Comparison of ENCODE assay signal across 14 cellular contexts in the genomic region with DNA sequence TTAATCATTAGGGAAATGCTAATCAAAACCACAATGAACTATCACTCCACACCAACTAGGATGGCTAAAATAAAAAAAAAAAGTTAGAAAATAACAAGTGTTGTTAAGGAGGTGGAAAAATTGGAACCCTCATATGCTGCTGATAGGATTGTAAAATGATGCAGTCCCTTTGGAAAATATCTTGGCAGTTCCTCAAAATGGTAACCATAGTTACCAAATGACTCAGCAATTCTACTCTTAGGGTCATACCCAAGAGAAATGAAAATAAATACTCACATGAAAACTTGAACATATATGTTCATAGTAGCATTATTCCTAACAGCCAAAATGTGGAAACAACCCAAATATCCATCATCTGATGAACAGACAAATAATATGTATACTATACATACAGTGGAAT. TPM values are rescaled to one million over a fixed set of nuclear protein-coding genes. Genes with fewer than 3 reads are reported as not detected.
A peak's percentile ranks its signal among the peaks of the same experiment; 100 is the strongest.
DNase-seq lines count a peak whose midpoint lies in the region; ATAC-seq and TF ChIP-seq lines count a peak whose summit lies in the region.
"Had no signal": no experiment of that assay in that cellular context is flagged by ENCODE, and none has a peak within 500 bp of the region (broad histone marks: within the 10 kb centered on the region; RNA-seq: fewer than 3 reads in every experiment).

No MANE protein-coding gene starts in this region.

- no peaks in the 10 kb centered on the region for H3K9me3 ChIP-seq in breast epithelium
- H3K9me3 ChIP-seq in aorta (ENCODE audit: control insufficient read depth, low read length): no peaks in the 10 kb centered on the region
- H3K9me3 ChIP-seq in sigmoid colon: peaks cover 0 to 5% (median 0%) of the 10 kb centered on the region in 4 donors

- H3K4me3 Mint-ChIP-seq in MCF 10A (ENCODE audit: unreplicated experiment): no peak overlapping the region
- no peak overlapping the region for H3K4me3 Mint-ChIP-seq in activated CD4-positive, alpha-beta memory T cell treated with anti-CD3 and anti-CD28 coated beads, Interleukin-2, amount 10 ng/mL, durations not matched to agents 7 days and 5 days
- H3K4me3 Mint-ChIP-seq: naive B cell had no signal

- POLR2A ChIA-PET in MCF 10A (lab: Yijun Ruan, JAX): no interaction called here
- POLR2A ChIA-PET in activated CD4-positive, alpha-beta memory T cell treated with anti-CD3 and anti-CD28 coated beads, Interleukin-2, amount 10 ng/mL, durations not matched to agents 7 days and 5 days (lab: Charles Lee): no interaction called here

- H3K27me3 ChIP-seq in breast epithelium (no peaks in the 10 kb centered on the region), aorta (ENCODE audit: control insufficient read depth in 1 of 2, insufficient read depth in 2 of 2, low read length in 1 of 2) (no peaks in the 10 kb centered on the region), sigmoid colon (no peaks in the 10 kb centered on the region)
- H3K27me3 ChIP-seq: heart right ventricle, tibial nerve had no signal

- H3K27me3 Mint-ChIP-seq in MCF 10A (ENCODE audit: insufficient read depth, unreplicated experiment): no peaks in the 10 kb centered on the region
- H3K27me3 Mint-ChIP-seq in activated CD4-positive, alpha-beta memory T cell treated with anti-CD3 and anti-CD28 coated beads, Interleukin-2, amount 10 ng/mL, durations not matched to agents 7 days and 5 days: peaks cover 7% of the 10 kb centered on the region

- H3K36me3 ChIP-seq in breast epithelium (no peaks in the 10 kb centered on the region), aorta (ENCODE audit: control insufficient read depth in 1 of 2, insufficient read depth in 2 of 2, low read length in 1 of 2) (no peaks in the 10 kb centered on the region), sigmoid colon (no peaks in the 10 kb centered on the region)
- H3K36me3 ChIP-seq: heart right ventricle, tibial nerve had no signal

- no peak overlapping the region for H3K27ac Mint-ChIP-seq in MCF 10A (ENCODE audit: low read depth, unreplicated experiment)
- no peak overlapping the region for H3K27ac Mint-ChIP-seq in activated CD4-positive, alpha-beta memory T cell treated with anti-CD3 and anti-CD28 coated beads, Interleukin-2, amount 10 ng/mL, durations not matched to agents 7 days and 5 days
- H3K27ac Mint-ChIP-seq: naive B cell had no signal

- TF ChIP-seq EP300 in sigmoid colon (IDR thresholded peaks at IDR 0.05): no peak

- H3K36me3 Mint-ChIP-seq in MCF 10A (ENCODE audit: insufficient read depth, unreplicated experiment): no peaks in the 10 kb centered on the region
- no peaks in the 10 kb centered on the region for H3K36me3 Mint-ChIP-seq in activated CD4-positive, alpha-beta memory T cell treated with anti-CD3 and anti-CD28 coated beads, Interleukin-2, amount 10 ng/mL, durations not matched to agents 7 days and 5 days (ENCODE audit: low read depth)

- no peaks in the 10 kb centered on the region for H3K9me3 Mint-ChIP-seq in MCF 10A (ENCODE audit: unreplicated experiment)
- H3K9me3 Mint-ChIP-seq in activated CD4-positive, alpha-beta memory T cell treated with anti-CD3 and anti-CD28 coated beads, Interleukin-2, amount 10 ng/mL, durations not matched to agents 7 days and 5 days: peaks cover 5% of the 10 kb centered on the region

- H3K4me3 ChIP-seq in breast epithelium (no peak overlapping the region), epithelial cell of proximal tubule (ENCODE audit: low read depth, low read length) (no peak overlapping the region), aorta (ENCODE audit: low read length in 2 of 2) (no peak overlapping the region), sigmoid colon (no peak overlapping the region)
- H3K4me3 ChIP-seq: heart right ventricle, tibial nerve had no signal

- no peak for TF ChIP-seq POLR2A in breast epithelium (IDR thresholded peaks at IDR 0.05)
- TF ChIP-seq POLR2A in sigmoid colon (IDR thresholded peaks at IDR 0.05): no peak

- no peaks in the 10 kb centered on the region for H3K4me1 Mint-ChIP-seq in MCF 10A (ENCODE audit: insufficient read depth, unreplicated experiment)
- no peaks in the 10 kb centered on the region for H3K4me1 Mint-ChIP-seq in activated CD4-positive, alpha-beta memory T cell treated with anti-CD3 and anti-CD28 coated beads, Interleukin-2, amount 10 ng/mL, durations not matched to agents 7 days and 5 days
- H3K4me1 Mint-ChIP-seq: naive B cell had no signal

- intact Hi-C loops in MCF 10A (cut with micrococcal nuclease) (loop anchor here (10.0 kb wide), 1 partner anchor 56 kb away; no protein-coding TSS in a partner anchor), breast epithelium (cut with DNase I; ENCODE audit: low total_unique reads) (no loop called here), aorta (cut with DNase I) (no loop called here), sigmoid colon (cut with DNase I) (no loop called here)

- ATAC-seq in aorta (ENCODE audit: low FRiP score): peak; percentile 56
- no peak for ATAC-seq in GM18907 (IDR thresholded peaks at IDR 0.05; ENCODE audit: unreplicated experiment)
- ATAC-seq: Panc1 had no signal

- DNase-seq in MCF 10A (ENCODE audit: unreplicated experiment) (peak; percentile 80), breast epithelium (ENCODE audit: low spot score in 2 of 2) (no peak), NCI-H748 (lab: John Stamatoyannopoulos, UW; ENCODE audit: unreplicated experiment) (peak; percentile 37), epithelial cell of proximal tubule (ENCODE audit: low read depth) (peak; percentile 18), aorta (no peak), sigmoid colon (no peak)
- no peak for DNase-seq in activated CD4-positive, alpha-beta memory T cell treated with anti-CD3 and anti-CD28 coated beads, Interleukin-2, amount 10 ng/mL, durations not matched to agents 7 days and 5 days
- DNase-seq: activated CD4-positive, alpha-beta T cell treated with anti-CD3 and anti-CD28 coated beads, Interleukin-2, amount 50 U/mL, for 1 hour; heart right ventricle; naive B cell; stimulated activated CD4-positive, alpha-beta T cell treated with anti-CD3 and anti-CD28 coated beads, Interleukin-2, amount 100 ng/mL, for 24 hours had no signal

- no peak for TF ChIP-seq CTCF in MCF 10A (IDR thresholded peaks at IDR 0.05; ENCODE audit: unreplicated experiment)
- TF ChIP-seq CTCF in breast epithelium (IDR thresholded peaks at IDR 0.05): no peak
- no peak for TF ChIP-seq CTCF in epithelial cell of proximal tubule (conservative IDR thresholded peaks at IDR 0.05; ENCODE audit: low read depth, low read length)
- TF ChIP-seq CTCF in sigmoid colon (IDR thresholded peaks at IDR 0.05): no peak

- no peak overlapping the region for H3K27ac ChIP-seq in breast epithelium
- H3K27ac ChIP-seq in aorta (ENCODE audit: low read depth in 1 of 2, low read length in 2 of 2): no peak overlapping the region
- no peak overlapping the region for H3K27ac ChIP-seq in sigmoid colon
- H3K27ac ChIP-seq: heart right ventricle, tibial nerve had no signal

- CTCF ChIA-PET in MCF 10A (lab: Yijun Ruan, JAX): no interaction called here
- CTCF ChIA-PET in activated CD4-positive, alpha-beta memory T cell treated with anti-CD3 and anti-CD28 coated beads, Interleukin-2, amount 10 ng/mL, durations not matched to agents 7 days and 5 days (lab: Charles Lee): no interaction called here

- no peaks in the 10 kb centered on the region for H3K4me1 ChIP-seq in breast epithelium
- H3K4me1 ChIP-seq in aorta (ENCODE audit: control insufficient read depth in 1 of 2, insufficient read depth in 2 of 2, low read length in 2 of 2): no peaks in the 10 kb centered on the region
- peaks cover 0 to 5% (median 2%) of the 10 kb centered on the region in 4 donors for H3K4me1 ChIP-seq in sigmoid colon

- no TSS peak for BruUV-seq in MCF 10A (replicated peaks; lab: Mats Ljungman, UMichigan)

RNA-seq across cellular contexts. Expression of gene ACVR2A, which starts 15.7 kb away (rescaled TPM):
- 11.2 and 11.9 TPM in 2 replicates for total RNA-seq in MCF 10A (2022)
- total RNA-seq in breast epithelium: 10 to 100 TPM; 14.9 to 39.8 (median 26.5) TPM
- total RNA-seq in epithelial cell of proximal tubule: 3.0 and 6.5 TPM in 2 replicates
- total RNA-seq in aorta: 10 to 100 TPM; 11.5 to 26.2 TPM
- polyA plus RNA-seq in aorta: 1 to 10 TPM; 1.6 to 5.3 TPM
- total RNA-seq in sigmoid colon: 10 to 100 TPM; 28.2 to 54.4 (median 45.2) TPM
- 1 to 10 TPM; 2.1 to 5.9 (median 2.4) TPM for polyA plus RNA-seq in sigmoid colon
- total RNA-seq in activated CD4-positive, alpha-beta memory T cell treated with anti-CD3 and anti-CD28 coated beads, Interleukin-2, amount 10 ng/mL, durations not matched to agents 7 days and 5 days: 10 to 100 TPM; 14.0 to 15.2 TPM

Comparison
In these comparisons a context has a peak if more than half of its experiments do, and no peak if none do; other contexts are left out.
1. DNase-seq: peak in MCF 10A (single experiment), NCI-H748 (single experiment) and epithelial cell of proximal tubule (single experiment); none in breast epithelium (0 of 2), aorta (0 of 2), sigmoid colon (single experiment) and activated CD4-positive, alpha-beta memory T cell treated with anti-CD3 and anti-CD28 coated beads, Interleukin-2, amount 10 ng/mL, durations not matched to agents 7 days and 5 days (single experiment).